ENCODE assay signal across 1 cellular context in genomic region chr1:184614667-184615066, GRCh38.
TF ChIP-seq lines count a peak whose summit lies in the region.

No MANE protein-coding gene starts in this region.

TF ChIP-seq in HepG2, 621 proteins besides CTCF, POLR2A, EP300 and RAD21 (continued from another document):
- TF ChIP-seq, protein P1, sequence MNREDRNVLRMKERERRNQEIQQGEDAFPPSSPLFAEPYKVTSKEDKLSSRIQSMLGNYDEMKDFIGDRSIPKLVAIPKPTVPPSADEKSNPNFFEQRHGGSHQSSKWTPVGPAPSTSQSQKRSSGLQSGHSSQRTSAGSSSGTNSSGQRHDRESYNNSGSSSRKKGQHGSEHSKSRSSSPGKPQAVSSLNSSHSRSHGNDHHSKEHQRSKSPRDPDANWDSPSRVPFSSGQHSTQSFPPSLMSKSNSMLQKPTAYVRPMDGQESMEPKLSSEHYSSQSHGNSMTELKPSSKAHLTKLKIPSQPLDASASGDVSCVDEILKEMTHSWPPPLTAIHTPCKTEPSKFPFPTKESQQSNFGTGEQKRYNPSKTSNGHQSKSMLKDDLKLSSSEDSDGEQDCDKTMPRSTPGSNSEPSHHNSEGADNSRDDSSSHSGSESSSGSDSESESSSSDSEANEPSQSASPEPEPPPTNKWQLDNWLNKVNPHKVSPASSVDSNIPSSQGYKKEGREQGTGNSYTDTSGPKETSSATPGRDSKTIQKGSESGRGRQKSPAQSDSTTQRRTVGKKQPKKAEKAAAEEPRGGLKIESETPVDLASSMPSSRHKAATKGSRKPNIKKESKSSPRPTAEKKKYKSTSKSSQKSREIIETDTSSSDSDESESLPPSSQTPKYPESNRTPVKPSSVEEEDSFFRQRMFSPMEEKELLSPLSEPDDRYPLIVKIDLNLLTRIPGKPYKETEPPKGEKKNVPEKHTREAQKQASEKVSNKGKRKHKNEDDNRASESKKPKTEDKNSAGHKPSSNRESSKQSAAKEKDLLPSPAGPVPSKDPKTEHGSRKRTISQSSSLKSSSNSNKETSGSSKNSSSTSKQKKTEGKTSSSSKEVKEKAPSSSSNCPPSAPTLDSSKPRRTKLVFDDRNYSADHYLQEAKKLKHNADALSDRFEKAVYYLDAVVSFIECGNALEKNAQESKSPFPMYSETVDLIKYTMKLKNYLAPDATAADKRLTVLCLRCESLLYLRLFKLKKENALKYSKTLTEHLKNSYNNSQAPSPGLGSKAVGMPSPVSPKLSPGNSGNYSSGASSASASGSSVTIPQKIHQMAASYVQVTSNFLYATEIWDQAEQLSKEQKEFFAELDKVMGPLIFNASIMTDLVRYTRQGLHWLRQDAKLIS (CRISPR knock-in tag; IDR thresholded peaks at IDR 0.05), result no peak
- TF ChIP-seq ZBTB20 (CRISPR knock-in tag; IDR thresholded peaks at IDR 0.05; ENCODE audit: borderline replicate concordance, low read depth) (no peak), NBN (conservative IDR thresholded peaks at IDR 0.05) (no peak), RNF2 (conservative IDR thresholded peaks at IDR 0.05; ENCODE audit: low read depth) (no peak), SP1 (IDR thresholded peaks at IDR 0.05) (no peak), SP1 (CRISPR knock-in tag; IDR thresholded peaks at IDR 0.05) (no peak), BHLHE40 (IDR thresholded peaks at IDR 0.05; ENCODE audit: low read length) (no peak), ELK4 (CRISPR knock-in tag; IDR thresholded peaks at IDR 0.05; ENCODE audit: borderline replicate concordance) (no peak), FOXO1 (CRISPR knock-in tag; IDR thresholded peaks at IDR 0.05) (no peak), ZNF674 (CRISPR knock-in tag; IDR thresholded peaks at IDR 0.05; ENCODE audit: low read depth) (no peak), ZNF607 (CRISPR knock-in tag; IDR thresholded peaks at IDR 0.05; ENCODE audit: borderline replicate concordance) (no peak), ZNF841 (CRISPR knock-in tag; IDR thresholded peaks at IDR 0.05; ENCODE audit: borderline replicate concordance) (no peak), CHCHD3 (CRISPR knock-in tag; IDR thresholded peaks at IDR 0.05) (no peak), SRSF1 (optimal IDR thresholded peaks at IDR 0.05; ENCODE audit: low read depth, low read length) (no peak)
- TF ChIP-seq, protein P2, sequence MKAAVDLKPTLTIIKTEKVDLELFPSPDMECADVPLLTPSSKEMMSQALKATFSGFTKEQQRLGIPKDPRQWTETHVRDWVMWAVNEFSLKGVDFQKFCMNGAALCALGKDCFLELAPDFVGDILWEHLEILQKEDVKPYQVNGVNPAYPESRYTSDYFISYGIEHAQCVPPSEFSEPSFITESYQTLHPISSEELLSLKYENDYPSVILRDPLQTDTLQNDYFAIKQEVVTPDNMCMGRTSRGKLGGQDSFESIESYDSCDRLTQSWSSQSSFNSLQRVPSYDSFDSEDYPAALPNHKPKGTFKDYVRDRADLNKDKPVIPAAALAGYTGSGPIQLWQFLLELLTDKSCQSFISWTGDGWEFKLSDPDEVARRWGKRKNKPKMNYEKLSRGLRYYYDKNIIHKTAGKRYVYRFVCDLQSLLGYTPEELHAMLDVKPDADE (CRISPR knock-in tag; IDR thresholded peaks at IDR 0.05), result no peak
- TF ChIP-seq, protein P3, sequence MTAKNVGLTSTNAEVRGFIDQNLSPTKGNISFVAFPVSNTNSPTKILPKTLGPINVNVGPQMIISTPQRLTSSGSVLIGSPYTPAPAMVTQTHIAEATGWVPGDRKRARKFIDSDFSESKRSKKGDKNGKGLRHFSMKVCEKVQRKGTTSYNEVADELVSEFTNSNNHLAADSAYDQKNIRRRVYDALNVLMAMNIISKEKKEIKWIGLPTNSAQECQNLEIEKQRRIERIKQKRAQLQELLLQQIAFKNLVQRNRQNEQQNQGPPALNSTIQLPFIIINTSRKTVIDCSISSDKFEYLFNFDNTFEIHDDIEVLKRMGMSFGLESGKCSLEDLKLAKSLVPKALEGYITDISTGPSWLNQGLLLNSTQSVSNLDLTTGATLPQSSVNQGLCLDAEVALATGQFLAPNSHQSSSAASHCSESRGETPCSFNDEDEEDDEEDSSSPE (CRISPR knock-in tag; IDR thresholded peaks at IDR 0.05), result no peak
